In genomic region chr9:130327781-130328348, GRCh38 we compare ENCODE assay signal across 15 cellular contexts.
DNase-seq lines count a peak whose midpoint lies in the region; ATAC-seq, FAIRE-seq and TF ChIP-seq lines count a peak whose summit lies in the region.
"Had no signal": no experiment of that assay in that cellular context is flagged by ENCODE, and none has a peak within 500 bp of the region (broad histone marks: within the 10 kb centered on the region; RNA-seq: fewer than 3 reads in every experiment).

No MANE protein-coding gene starts in this region.

- no peak for FAIRE-seq in urothelium cell line (lab: Jason Lieb, UNC)

- H3K4me3 ChIP-seq in fibroblast of lung (replicated peaks in 1 of 4; ENCODE audit: control extremely low read depth in 1 of 4, insufficient read depth in 1 of 4, low read depth in 3 of 4, low read length in 4 of 4), result no peak overlapping the region
- H3K4me3 ChIP-seq: GM23338 had no signal

- H3K27ac Mint-ChIP-seq in type B pancreatic cell, result no peak overlapping the region
- H3K27ac Mint-ChIP-seq: GM23338; mesothelial cell of epicardium; stimulated activated effector memory CD8-positive, alpha-beta T cell treated with anti-CD3 and anti-CD28 coated beads, Interleukin-12 subunit alpha, Interleukin-12 subunit beta, amount 100 ng/mL, for 72 hours had no signal

- H3K4me2 ChIP-seq in fibroblast of lung (ENCODE audit: extremely low read depth, insufficient read depth, low read length), result peak overlapping the region; percentile 63
- H3K4me2 ChIP-seq: GM23338 had no signal

- no peak overlapping the region for H3K9ac ChIP-seq in fibroblast of lung (ENCODE audit: insufficient read depth, low read length)

- TF ChIP-seq CTCF in fibroblast of lung (conservative IDR thresholded peaks at IDR 0.05 in 1 of 2, IDR thresholded peaks at IDR 0.05 in 1 of 2; ENCODE audit: low read depth in 1 of 2, low read length in 2 of 2) (no peak), type B pancreatic cell (conservative IDR thresholded peaks at IDR 0.05) (no peak)

- no peak for ATAC-seq in HG03108 (IDR thresholded peaks at IDR 0.05; ENCODE audit: unreplicated experiment)

- no peak overlapping the region for H2AFZ ChIP-seq in fibroblast of lung (ENCODE audit: low read length)
- H2AFZ ChIP-seq: GM23338 had no signal

- peaks cover 42% of the 10 kb centered on the region for H3K27me3 Mint-ChIP-seq in type B pancreatic cell

- H3K27me3 ChIP-seq in fibroblast of lung (ENCODE audit: control insufficient read depth, insufficient read depth, low read length), result peaks cover 15% of the 10 kb centered on the region

- H3K36me3 ChIP-seq in fibroblast of lung (ENCODE audit: control insufficient read depth, insufficient read depth, low read length), result no peaks in the 10 kb centered on the region

- no peak overlapping the region for H3K4me3 Mint-ChIP-seq in type B pancreatic cell
- H3K4me3 Mint-ChIP-seq: GM23338; stimulated activated effector memory CD8-positive, alpha-beta T cell treated with anti-CD3 and anti-CD28 coated beads, Interleukin-12 subunit alpha, Interleukin-12 subunit beta, amount 100 ng/mL, for 72 hours had no signal

- no peaks in the 10 kb centered on the region for H3K9me3 Mint-ChIP-seq in type B pancreatic cell
- H3K9me3 Mint-ChIP-seq: GM23338; mesothelial cell of epicardium; stimulated activated effector memory CD8-positive, alpha-beta T cell treated with anti-CD3 and anti-CD28 coated beads, Interleukin-12 subunit alpha, Interleukin-12 subunit beta, amount 100 ng/mL, for 72 hours had no signal

- H3K36me3 Mint-ChIP-seq in type B pancreatic cell, result no peaks in the 10 kb centered on the region
- H3K36me3 Mint-ChIP-seq: mesothelial cell of epicardium; stimulated activated effector memory CD8-positive, alpha-beta T cell treated with anti-CD3 and anti-CD28 coated beads, Interleukin-12 subunit alpha, Interleukin-12 subunit beta, amount 100 ng/mL, for 72 hours had no signal

- H3K79me2 ChIP-seq in fibroblast of lung (ENCODE audit: control insufficient read depth, insufficient read depth, low read length), result no peaks in the 10 kb centered on the region

- no peaks in the 10 kb centered on the region for H4K20me1 ChIP-seq in fibroblast of lung (ENCODE audit: control insufficient read depth, extremely low read depth, insufficient read depth, low read length)

- no peak overlapping the region for H3K27ac ChIP-seq in fibroblast of lung (ENCODE audit: insufficient read depth, low read length)
- H3K27ac ChIP-seq: 22Rv1 had no signal

- peaks cover 12% of the 10 kb centered on the region for H3K4me1 ChIP-seq in fibroblast of lung (ENCODE audit: control insufficient read depth, extremely low read depth, insufficient read depth, low read length)

- no peaks in the 10 kb centered on the region for H3K9me3 ChIP-seq in fibroblast of lung (ENCODE audit: control insufficient read depth, insufficient read depth, low read depth, low read length)

- peaks cover 9% of the 10 kb centered on the region for H3K4me1 Mint-ChIP-seq in type B pancreatic cell (ENCODE audit: unreplicated experiment)
- H3K4me1 Mint-ChIP-seq: stimulated activated effector memory CD8-positive, alpha-beta T cell treated with anti-CD3 and anti-CD28 coated beads, Interleukin-12 subunit alpha, Interleukin-12 subunit beta, amount 100 ng/mL, for 72 hours had no signal

- peak; percentile 79 to 86 for DNase-seq in NCI-H524 (lab: John Stamatoyannopoulos, UW)
- DNase-seq in NCI-H524 treated with DMSO at 0.1 percent for 48 hours (lab: John Stamatoyannopoulos, UW), result no peak
- DNase-seq in fibroblast of lung (ENCODE audit: low read depth in 2 of 2), result peak; percentile 23 to 72
- peak; percentile 17 for DNase-seq in mucosa of gallbladder (ENCODE audit: low spot score)
- DNase-seq in urothelium cell line (ENCODE audit: low spot score), result peak; percentile 78
- DNase-seq in activated CD4-positive, alpha-beta T cell treated with anti-CD3 and anti-CD28 coated beads for 4 hours, result no peak
- no peak for DNase-seq in type B pancreatic cell (ENCODE audit: extremely low spot score, unreplicated experiment)
- DNase-seq: activated CD8-positive, alpha-beta memory T cell treated with anti-CD3 and anti-CD28 coated beads, Interleukin-2, amount 50 U/mL, for 4 hours; GDM1; T1000 had no signal

Comparison
In these comparisons a context has a peak if more than half of its experiments do, and no peak if none do; other contexts are left out.
1. DNase-seq: peak in NCI-H524 (2 of 2), fibroblast of lung (2 of 2), mucosa of gallbladder (single experiment) and urothelium cell line (single experiment); none in NCI-H524 treated with DMSO at 0.1 percent for 48 hours (single experiment), activated CD4-positive, alpha-beta T cell treated with anti-CD3 and anti-CD28 coated beads for 4 hours (0 of 2) and type B pancreatic cell (single experiment).